ENCODE assay signal across 15 cellular contexts in genomic region chr5:125696762-125697161, GRCh38.
DNase-seq lines count a peak whose midpoint lies in the region; ATAC-seq and TF ChIP-seq lines count a peak whose summit lies in the region.
"Had no signal": no experiment of that assay in that cellular context is flagged by ENCODE, and none has a peak within 500 bp of the region (broad histone marks: within the 10 kb centered on the region; RNA-seq: fewer than 3 reads in every experiment).

No MANE protein-coding gene starts in this region.

- H3K4me3 ChIP-seq in RWPE2 (ENCODE audit: severe bottlenecking) (no peak overlapping the region), fibroblast of pulmonary artery (replicated peaks; ENCODE audit: low read depth, low read length) (no peak overlapping the region), psoas muscle (no peak overlapping the region)
- H3K4me3 ChIP-seq: colonic mucosa, stomach had no signal

- CTCF ChIA-PET in activated CD8-positive, alpha-beta T cell treated with anti-CD3 and anti-CD28 coated beads, Interleukin-2, amount 10 ng/mL, durations not matched to agents 7 days and 5 days (lab: Charles Lee) = no interaction called here

- H3K27ac Mint-ChIP-seq in activated CD8-positive, alpha-beta T cell treated with anti-CD3 and anti-CD28 coated beads, Interleukin-2, amount 10 ng/mL, durations not matched to agents 7 days and 5 days = no peak overlapping the region
- H3K27ac Mint-ChIP-seq: naive B cell had no signal

- no peaks in the 10 kb centered on the region for H3K27me3 ChIP-seq in RWPE2 (ENCODE audit: insufficient read depth, poor library complexity, severe bottlenecking)
- no peaks in the 10 kb centered on the region for H3K27me3 ChIP-seq in psoas muscle (ENCODE audit: insufficient read depth in 3 of 3, low read length in 2 of 3)
- H3K27me3 ChIP-seq: colonic mucosa, stomach had no signal

- ATAC-seq in RWPE2 (ENCODE audit: low read depth) (peak; percentile 95), psoas muscle (no peak)
- ATAC-seq in activated CD8-positive, alpha-beta T cell treated with anti-CD3 and anti-CD28 coated beads, Interleukin-2, amount 10 ng/mL, durations not matched to agents 7 days and 5 days = no peak

- DNase-seq in ELR (ENCODE audit: low read depth) = peak; percentile 62
- no peak for DNase-seq in RWPE2 (ENCODE audit: low spot score)
- DNase-seq in fibroblast of pulmonary artery (ENCODE audit: low read depth) = peak; percentile 69
- DNase-seq in renal cortical epithelial cell (ENCODE audit: low read depth) = peak; percentile 46
- DNase-seq in stimulated activated CD4-positive, alpha-beta T cell treated with anti-CD3 and anti-CD28 coated beads, Interleukin-12 subunit alpha, Interleukin-12 subunit beta, amount 100 ng/mL, for 4 hours = no peak
- DNase-seq in activated CD4-positive, alpha-beta T cell treated with anti-CD3 and anti-CD28 coated beads, Interleukin-2, amount 50 U/mL, for 48 hours = no peak
- no peak for DNase-seq in activated CD8-positive, alpha-beta T cell treated with anti-CD3 and anti-CD28 coated beads, Interleukin-2, amount 10 ng/mL, durations not matched to agents 7 days and 5 days
- DNase-seq in psoas muscle = no peak
- DNase-seq: activated CD4-positive, CD25-positive, alpha-beta regulatory T cell; activated effector memory CD4-positive, alpha-beta T cell treated with Interleukin-2 at 50 U/mL for 16 hours; colonic mucosa; KG1; naive B cell; SIG-M5; stomach had no signal

- H3K36me3 Mint-ChIP-seq in activated CD8-positive, alpha-beta T cell treated with anti-CD3 and anti-CD28 coated beads, Interleukin-2, amount 10 ng/mL, durations not matched to agents 7 days and 5 days (ENCODE audit: low read depth) = no peaks in the 10 kb centered on the region
- H3K36me3 Mint-ChIP-seq: naive B cell had no signal

- peaks cover 4% of the 10 kb centered on the region for H3K9me3 Mint-ChIP-seq in activated CD8-positive, alpha-beta T cell treated with anti-CD3 and anti-CD28 coated beads, Interleukin-2, amount 10 ng/mL, durations not matched to agents 7 days and 5 days (ENCODE audit: insufficient read depth)

- H3K4me3 Mint-ChIP-seq in activated CD8-positive, alpha-beta T cell treated with anti-CD3 and anti-CD28 coated beads, Interleukin-2, amount 10 ng/mL, durations not matched to agents 7 days and 5 days = no peak overlapping the region
- H3K4me3 Mint-ChIP-seq: naive B cell had no signal

- H3K27ac ChIP-seq in RWPE2 (ENCODE audit: poor library complexity, severe bottlenecking) (peak overlapping the region; percentile 28), psoas muscle (no peak overlapping the region)
- H3K27ac ChIP-seq: colonic mucosa, stomach had no signal

- no peaks in the 10 kb centered on the region for H3K27me3 Mint-ChIP-seq in activated CD8-positive, alpha-beta T cell treated with anti-CD3 and anti-CD28 coated beads, Interleukin-2, amount 10 ng/mL, durations not matched to agents 7 days and 5 days (ENCODE audit: low read depth)

- H3K36me3 ChIP-seq in RWPE2 (ENCODE audit: low read depth) = no peaks in the 10 kb centered on the region
- H3K36me3 ChIP-seq in psoas muscle (ENCODE audit: insufficient read depth in 1 of 2, low read depth in 1 of 2) = no peaks in the 10 kb centered on the region
- H3K36me3 ChIP-seq: colonic mucosa, stomach had no signal

- no peaks in the 10 kb centered on the region for H3K4me1 Mint-ChIP-seq in activated CD8-positive, alpha-beta T cell treated with anti-CD3 and anti-CD28 coated beads, Interleukin-2, amount 10 ng/mL, durations not matched to agents 7 days and 5 days (ENCODE audit: low read depth)
- H3K4me1 Mint-ChIP-seq: naive B cell had no signal

- H3K4me1 ChIP-seq in RWPE2 (ENCODE audit: insufficient read depth, poor library complexity, severe bottlenecking) (peaks cover 12% of the 10 kb centered on the region), psoas muscle (peaks cover 6% of the 10 kb centered on the region)
- H3K4me1 ChIP-seq: colonic mucosa had no signal

- no peak for TF ChIP-seq CTCF in RWPE2 (IDR thresholded peaks at IDR 0.05; ENCODE audit: poor library complexity, severe bottlenecking)
- TF ChIP-seq CTCF in fibroblast of pulmonary artery (IDR thresholded peaks at IDR 0.05; ENCODE audit: low read length, missing control alignments) = no peak
- no peak for TF ChIP-seq CTCF in psoas muscle (IDR thresholded peaks at IDR 0.05)

- H3K9me3 ChIP-seq in RWPE2 (ENCODE audit: severe bottlenecking) = no peaks in the 10 kb centered on the region
- no peaks in the 10 kb centered on the region for H3K9me3 ChIP-seq in psoas muscle
- H3K9me3 ChIP-seq: colonic mucosa had no signal

- POLR2A ChIA-PET in activated CD8-positive, alpha-beta T cell treated with anti-CD3 and anti-CD28 coated beads, Interleukin-2, amount 10 ng/mL, durations not matched to agents 7 days and 5 days (lab: Charles Lee) = no interaction called here

- intact Hi-C loops in psoas muscle (cut with DNase I) = no loop called here

- 66 to 71% (median 68%) methylated on average over 2 of the region's 2 CpGs for WGBS in psoas muscle, 3 donors

Comparison
In these comparisons a context has a peak if more than half of its experiments do, and no peak if none do; other contexts are left out.
1. DNase-seq: peak in ELR (single experiment), fibroblast of pulmonary artery (single experiment) and renal cortical epithelial cell (single experiment); none in RWPE2 (single experiment), stimulated activated CD4-positive, alpha-beta T cell treated with anti-CD3 and anti-CD28 coated beads, Interleukin-12 subunit alpha, Interleukin-12 subunit beta, amount 100 ng/mL, for 4 hours (single experiment), activated CD4-positive, alpha-beta T cell treated with anti-CD3 and anti-CD28 coated beads, Interleukin-2, amount 50 U/mL, for 48 hours (0 of 2), activated CD8-positive, alpha-beta T cell treated with anti-CD3 and anti-CD28 coated beads, Interleukin-2, amount 10 ng/mL, durations not matched to agents 7 days and 5 days (single experiment) and psoas muscle (0 of 2).